ENCODE assay signal across 9 cellular contexts in genomic region chr4:157075811-157076577, GRCh38. TPM values are rescaled to one million over a fixed set of nuclear protein-coding genes. Genes with fewer than 3 reads are reported as not detected.
DNase-seq lines count a peak whose midpoint lies in the region; ATAC-seq and TF ChIP-seq lines count a peak whose summit lies in the region.
"Had no signal": no experiment of that assay in that cellular context is flagged by ENCODE, and none has a peak within 500 bp of the region (broad histone marks: within the 10 kb centered on the region; RNA-seq: fewer than 3 reads in every experiment).

Gene GLRB, plus strand, starts transcription at chr4:157076150. Its CDS starts 1,875 bp downstream, at chr4:157078025.

- H3K4me1 ChIP-seq in adrenal gland (replicated peaks in 1 of 2) (no peaks in the 10 kb centered on the region), left ventricle myocardium inferior (peaks cover 11% of the 10 kb centered on the region), prostate gland (replicated peaks) (no peaks in the 10 kb centered on the region), MM.1S (ENCODE audit: low read length) (no peaks in the 10 kb centered on the region)

- 1 to 3% (median 1%) methylated on average over 12 to 84 of the region's 84 CpGs for WGBS in adrenal gland, 4 donors
- WGBS in prostate gland, result 6% methylated on average over 79 of the region's 84 CpGs

- DNase-seq in NCI-H2081 (lab: John Stamatoyannopoulos, UW) (peak; percentile 30 to 38), NCI-H2081 treated with DMSO at 0.1 percent for 48 hours (lab: John Stamatoyannopoulos, UW) (no peak), adrenal gland (peak; percentile 14 to 53 (median 23)), left ventricle myocardium inferior (peak; percentile 24), prostate gland (ENCODE audit: low spot score) (no peak), MM.1S (no peak), NCI-H187 (lab: John Stamatoyannopoulos, UW) (no peak)

- no peaks in the 10 kb centered on the region for H4K20me1 ChIP-seq in MM.1S (ENCODE audit: insufficient read depth, low read length)
- H4K20me1 ChIP-seq: BLaER1 treated with 17β-estradiol and CSF1 and Interleukin-3, amounts not matched to agents 10 nM and 100 nM had no signal

- no peak for ATAC-seq in HG03159 (IDR thresholded peaks at IDR 0.05; ENCODE audit: unreplicated experiment)

- no peaks in the 10 kb centered on the region for H3K79me2 ChIP-seq in MM.1S (ENCODE audit: low read length)

- no peaks in the 10 kb centered on the region for H3K27me3 ChIP-seq in adrenal gland
- peaks cover 10% of the 10 kb centered on the region for H3K27me3 ChIP-seq in left ventricle myocardium inferior (ENCODE audit: low read depth)
- H3K27me3 ChIP-seq in prostate gland (replicated peaks; ENCODE audit: insufficient read depth), result no peaks in the 10 kb centered on the region
- H3K27me3 ChIP-seq in MM.1S (replicated peaks; ENCODE audit: insufficient read depth, low read length), result no peaks in the 10 kb centered on the region
- H3K27me3 ChIP-seq: BLaER1 treated with 17β-estradiol and CSF1 and Interleukin-3, amounts not matched to agents 10 nM and 100 nM had no signal

- H3K36me3 ChIP-seq in adrenal gland (replicated peaks in 1 of 2) (no peaks in the 10 kb centered on the region), left ventricle myocardium inferior (no peaks in the 10 kb centered on the region), prostate gland (no peaks in the 10 kb centered on the region), MM.1S (replicated peaks; ENCODE audit: insufficient read depth, low read length) (no peaks in the 10 kb centered on the region)
- H3K36me3 ChIP-seq: BLaER1 treated with 17β-estradiol and CSF1 and Interleukin-3, amounts not matched to agents 10 nM and 100 nM had no signal

- intact Hi-C loops in adrenal gland (cut with DNase I) (no loop called here), left ventricle myocardium inferior (cut with micrococcal nuclease) (no loop called here), prostate gland (cut with DNase I) (no loop called here)

- no peaks in the 10 kb centered on the region for H3K9me2 ChIP-seq in MM.1S (replicated peaks; ENCODE audit: insufficient read depth, low read length)

- H3K4me2 ChIP-seq in MM.1S (ENCODE audit: low read depth, low read length), result no peak within 1 kb of the TSS
- H3K4me2 ChIP-seq: BLaER1 treated with 17β-estradiol and CSF1 and Interleukin-3, amounts not matched to agents 10 nM and 100 nM had no signal

- TF ChIP-seq POLR2A in adrenal gland (IDR thresholded peaks at IDR 0.05), result peak; percentile 21 to 38
- no peak for TF ChIP-seq POLR2A in prostate gland (IDR thresholded peaks at IDR 0.05)

- peak within 1 kb of the TSS in 2 of 5 donors; percentile 41 to 57 for H3K27ac ChIP-seq in adrenal gland
- peak within 1 kb of the TSS; percentile 73 for H3K27ac ChIP-seq in left ventricle myocardium inferior (replicated peaks)
- H3K27ac ChIP-seq in prostate gland, result peak within 1 kb of the TSS in 1 of 2 donors; percentile 39
- H3K27ac ChIP-seq in MM.1S (ENCODE audit: low read length), result no peak within 1 kb of the TSS
- H3K27ac ChIP-seq: BLaER1 treated with 17β-estradiol and CSF1 and Interleukin-3, amounts not matched to agents 10 nM and 100 nM had no signal

- H3K9ac ChIP-seq in MM.1S (ENCODE audit: low read length), result no peak within 1 kb of the TSS
- H3K9ac ChIP-seq: BLaER1 treated with 17β-estradiol and CSF1 and Interleukin-3, amounts not matched to agents 10 nM and 100 nM had no signal

- no peak within 1 kb of the TSS for H2AFZ ChIP-seq in MM.1S (ENCODE audit: low read length)

- H3K9me3 ChIP-seq in adrenal gland (replicated peaks in 1 of 3) (no peaks in the 10 kb centered on the region), left ventricle myocardium inferior (replicated peaks) (no peaks in the 10 kb centered on the region), prostate gland (no peaks in the 10 kb centered on the region), MM.1S (replicated peaks; ENCODE audit: insufficient read depth, low read length) (no peaks in the 10 kb centered on the region)

- H3K4me3 ChIP-seq in adrenal gland (peak within 1 kb of the TSS in 2 of 4 donors; percentile 62 to 70), left ventricle myocardium inferior (peak within 1 kb of the TSS; percentile 73), prostate gland (peak within 1 kb of the TSS; percentile 47 to 55), MM.1S (ENCODE audit: low read length) (no peak within 1 kb of the TSS)
- H3K4me3 ChIP-seq: BLaER1 treated with 17β-estradiol and CSF1 and Interleukin-3, amounts not matched to agents 10 nM and 100 nM had no signal

- H3F3A ChIP-seq in MM.1S (ENCODE audit: insufficient read depth, low read length), result no peaks in the 10 kb centered on the region

- TF ChIP-seq CTCF in adrenal gland (IDR thresholded peaks at IDR 0.05), result no peak
- no peak for TF ChIP-seq CTCF in left ventricle myocardium inferior (IDR thresholded peaks at IDR 0.05; ENCODE audit: borderline replicate concordance)
- TF ChIP-seq CTCF in prostate gland (IDR thresholded peaks at IDR 0.05), result no peak
- no peak for TF ChIP-seq CTCF in MM.1S (IDR thresholded peaks at IDR 0.05; ENCODE audit: low read length)

RNA-seq across cellular contexts. Expression of gene GLRB, which starts in this region (rescaled TPM):
- total RNA-seq in adrenal gland (10 to 100 TPM in 2 of 8 donors, 1 to 10 TPM in 6; 3.1 to 12.7 (median 7.1) TPM), left ventricle myocardium inferior (12.0 TPM), prostate gland (10 to 100 TPM in 1 of 2 donors, 1 to 10 TPM in 1; 2.6 to 12.7 TPM)
- 1 to 10 TPM; 1.7 to 6.2 (median 1.9) TPM for polyA plus RNA-seq in adrenal gland

Comparison
In these comparisons a context has a peak if more than half of its experiments do, and no peak if none do; other contexts are left out.
1. DNase-seq: peak in NCI-H2081 (2 of 2), adrenal gland (7 of 7) and left ventricle myocardium inferior (single experiment); none in NCI-H2081 treated with DMSO at 0.1 percent for 48 hours (single experiment), prostate gland (single experiment), MM.1S (single experiment) and NCI-H187 (0 of 2).